23 cellular contexts compared by ENCODE assay signal in the genomic region with DNA sequence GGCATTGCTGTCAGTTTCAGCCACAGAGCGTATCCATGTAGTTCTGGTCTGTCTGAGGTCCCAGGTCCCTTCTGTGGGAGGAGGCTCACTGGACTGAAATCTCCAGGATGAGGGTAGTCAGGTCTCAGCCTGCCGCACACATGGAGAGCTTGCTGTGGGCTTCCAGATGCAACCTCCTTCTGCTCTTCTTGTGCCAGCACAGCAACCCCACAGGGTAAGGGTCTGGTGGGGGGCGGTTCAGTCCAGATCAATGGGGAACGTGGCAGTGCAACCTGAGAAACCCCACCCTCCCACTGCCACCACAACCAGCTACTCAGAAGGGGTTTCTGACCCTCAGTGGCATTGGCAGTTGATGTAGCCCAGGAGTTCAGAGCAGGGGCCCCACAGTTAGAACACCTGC.
DNase-seq lines count a peak whose midpoint lies in the region; ATAC-seq and TF ChIP-seq lines count a peak whose summit lies in the region.
"Had no signal": no experiment of that assay in that cellular context is flagged by ENCODE, and none has a peak within 500 bp of the region (broad histone marks: within the 10 kb centered on the region; RNA-seq: fewer than 3 reads in every experiment).

No MANE protein-coding gene starts in this region.

- H3K4me3 Mint-ChIP-seq in activated T-cell treated with anti-CD3 and anti-CD28 coated beads, Interleukin-2, amount 50 U/mL, for 24 hours: no peak overlapping the region
- no peak overlapping the region for H3K4me3 Mint-ChIP-seq in natural killer cell
- H3K4me3 Mint-ChIP-seq in natural killer cell treated with Interleukin-12 subunit alpha and Interleukin-12 subunit beta and Interleukin-15 and Interleukin-18, amount 100 ng/mL, for 72 hours: no peak overlapping the region
- H3K4me3 Mint-ChIP-seq: H9, HFFc6 had no signal

- no peaks in the 10 kb centered on the region for H4K20me1 ChIP-seq in PC-9 (ENCODE audit: insufficient read depth)

- intact Hi-C loops in natural killer cell (cut with micrococcal nuclease): no loop called here
- intact Hi-C loops in PC-9 (cut with micrococcal nuclease; ENCODE audit: unreplicated experiment): no loop called here

- no peak for TF ChIP-seq CTCF in natural killer cell (IDR thresholded peaks at IDR 0.05)
- no peak for TF ChIP-seq CTCF in PC-9 (conservative IDR thresholded peaks at IDR 0.05)

- no peaks in the 10 kb centered on the region for H3K27me3 ChIP-seq in PC-9 (ENCODE audit: insufficient read depth, low read depth)

- H3K4me1 ChIP-seq in PC-9 (replicated peaks; ENCODE audit: insufficient read depth): no peaks in the 10 kb centered on the region

- H3K4me2 ChIP-seq in PC-9: no peak overlapping the region

- DNase-seq in activated T-cell treated with anti-CD3 and anti-CD28 coated beads, Interleukin-2, amount 50 U/mL, for 1 hour: peak; percentile 8
- no peak for DNase-seq in activated T-cell treated with anti-CD3 and anti-CD28 coated beads, Interleukin-2, amount 50 U/mL, for 24 hours
- DNase-seq in natural killer cell: peak; percentile 9
- no peak for DNase-seq in natural killer cell treated with Interleukin-12 subunit alpha and Interleukin-12 subunit beta and Interleukin-15 and Interleukin-18, amount 100 ng/mL, for 72 hours (ENCODE audit: low spot score)
- DNase-seq in mesenteric fat pad (ENCODE audit: low spot score): peak; percentile 49
- no peak for DNase-seq in PC-9
- no peak for DNase-seq in HuH-7 (ENCODE audit: low spot score)
- no peak for DNase-seq in NOMO-1 treated with dmso at 0.1 percent for 144 hours (lab: John Stamatoyannopoulos, UW; ENCODE audit: unreplicated experiment)
- DNase-seq: DMS79; GM23248; H9; HFFc6; Kasumi-1; NCI-H1694; NCI-H2081; NCI-H2171; NCI-H345; NCI-H524; NCI-H774; NK-92 treated with Interleukin-12 subunit alpha and Interleukin-12 subunit beta, amount 100 ng/mL, for 24 hours; SHP77 had no signal

- H3F3A ChIP-seq in PC-9 (ENCODE audit: insufficient read depth, low read depth): no peaks in the 10 kb centered on the region

- H3K36me3 ChIP-seq in PC-9 (ENCODE audit: low read depth): no peaks in the 10 kb centered on the region

- no peaks in the 10 kb centered on the region for H3K9me3 ChIP-seq in PC-9 (ENCODE audit: insufficient read depth, low read depth)

- no peak overlapping the region for H3K27ac Mint-ChIP-seq in activated T-cell treated with anti-CD3 and anti-CD28 coated beads, Interleukin-2, amount 50 U/mL, for 24 hours
- H3K27ac Mint-ChIP-seq in natural killer cell: no peak overlapping the region
- H3K27ac Mint-ChIP-seq in natural killer cell treated with Interleukin-12 subunit alpha and Interleukin-12 subunit beta and Interleukin-15 and Interleukin-18, amount 100 ng/mL, for 72 hours: no peak overlapping the region
- H3K27ac Mint-ChIP-seq: H9, HFFc6 had no signal

- no peak overlapping the region for H3K27ac ChIP-seq in PC-9
- H3K27ac ChIP-seq: C4-2B, GM23248 had no signal

- BruUV-seq in PC-9 (replicated peaks; lab: Mats Ljungman, UMichigan): no TSS peak

- H3K4me1 Mint-ChIP-seq in activated T-cell treated with anti-CD3 and anti-CD28 coated beads, Interleukin-2, amount 50 U/mL, for 24 hours (ENCODE audit: low read depth): no peaks in the 10 kb centered on the region
- no peaks in the 10 kb centered on the region for H3K4me1 Mint-ChIP-seq in natural killer cell
- no peaks in the 10 kb centered on the region for H3K4me1 Mint-ChIP-seq in natural killer cell treated with Interleukin-12 subunit alpha and Interleukin-12 subunit beta and Interleukin-15 and Interleukin-18, amount 100 ng/mL, for 72 hours (ENCODE audit: low read depth in 2 of 2)

- H3K79me2 ChIP-seq in PC-9 (ENCODE audit: low read depth): no peaks in the 10 kb centered on the region

- H3K27me3 Mint-ChIP-seq in activated T-cell treated with anti-CD3 and anti-CD28 coated beads, Interleukin-2, amount 50 U/mL, for 24 hours: no peaks in the 10 kb centered on the region
- no peaks in the 10 kb centered on the region for H3K27me3 Mint-ChIP-seq in natural killer cell (ENCODE audit: low read depth in 2 of 2)
- H3K27me3 Mint-ChIP-seq in natural killer cell treated with Interleukin-12 subunit alpha and Interleukin-12 subunit beta and Interleukin-15 and Interleukin-18, amount 100 ng/mL, for 72 hours: no peaks in the 10 kb centered on the region

- no peak for ATAC-seq in natural killer cell
- ATAC-seq in natural killer cell treated with Interleukin-12 subunit alpha and Interleukin-12 subunit beta and Interleukin-15 and Interleukin-18, amount 100 ng/mL, for 72 hours: no peak
- ATAC-seq: GM12878 had no signal

- no peak overlapping the region for H3K4me3 ChIP-seq in PC-9
- H3K4me3 ChIP-seq: GM12878, GM23248 had no signal

- no peak overlapping the region for H2AFZ ChIP-seq in PC-9
- H2AFZ ChIP-seq: GM23248 had no signal

- POLR2A ChIA-PET in PC-9 (lab: Charles Lee; ENCODE audit: unreplicated experiment): no interaction called here

- H3K9me3 Mint-ChIP-seq in activated T-cell treated with anti-CD3 and anti-CD28 coated beads, Interleukin-2, amount 50 U/mL, for 24 hours: no peaks in the 10 kb centered on the region
- H3K9me3 Mint-ChIP-seq in natural killer cell: no peaks in the 10 kb centered on the region
- no peaks in the 10 kb centered on the region for H3K9me3 Mint-ChIP-seq in natural killer cell treated with Interleukin-12 subunit alpha and Interleukin-12 subunit beta and Interleukin-15 and Interleukin-18, amount 100 ng/mL, for 72 hours
- H3K9me3 Mint-ChIP-seq: H9, HFFc6 had no signal

- H3K9me2 ChIP-seq in PC-9 (ENCODE audit: insufficient read depth): no peaks in the 10 kb centered on the region

- peaks cover 4% of the 10 kb centered on the region for H3K36me3 Mint-ChIP-seq in activated T-cell treated with anti-CD3 and anti-CD28 coated beads, Interleukin-2, amount 50 U/mL, for 24 hours (ENCODE audit: low read depth)
- H3K36me3 Mint-ChIP-seq in natural killer cell: no peaks in the 10 kb centered on the region
- H3K36me3 Mint-ChIP-seq in natural killer cell treated with Interleukin-12 subunit alpha and Interleukin-12 subunit beta and Interleukin-15 and Interleukin-18, amount 100 ng/mL, for 72 hours: no peaks in the 10 kb centered on the region

- CTCF ChIA-PET in PC-9 (lab: Charles Lee): no interaction called here

Comparison
In these comparisons a context has a peak if more than half of its experiments do, and no peak if none do; other contexts are left out.
1. DNase-seq: peak in activated T-cell treated with anti-CD3 and anti-CD28 coated beads, Interleukin-2, amount 50 U/mL, for 1 hour (single experiment), natural killer cell (single experiment) and mesenteric fat pad (single experiment); none in activated T-cell treated with anti-CD3 and anti-CD28 coated beads, Interleukin-2, amount 50 U/mL, for 24 hours (single experiment), natural killer cell treated with Interleukin-12 subunit alpha and Interleukin-12 subunit beta and Interleukin-15 and Interleukin-18, amount 100 ng/mL, for 72 hours (single experiment), PC-9 (0 of 2), HuH-7 (single experiment) and NOMO-1 treated with dmso at 0.1 percent for 144 hours (single experiment).